Comparison of ENCODE assay signal across 1 cellular context in genomic region chr10:112362833-112363232, GRCh38.
TF ChIP-seq lines count a peak whose summit lies in the region.

No MANE protein-coding gene starts in this region.

TF ChIP-seq in WTC11, 78 proteins besides CTCF, POLR2A, EP300 and RAD21 (continued from another document):
- TF ChIP-seq STAT6 (CRISPR knock-in tag; conservative IDR thresholded peaks at IDR 0.05; ENCODE audit: low read depth) (no peak), CREB1 (CRISPR knock-in tag; IDR thresholded peaks at IDR 0.05) (no peak), GTF2I (CRISPR knock-in tag; conservative IDR thresholded peaks at IDR 0.05) (no peak)
